ENCODE assay signal across 8 cellular contexts in genomic region chr22:40183029-40183581, GRCh38. TPM values are rescaled to one million over a fixed set of nuclear protein-coding genes. Genes with fewer than 3 reads are reported as not detected.
DNase-seq lines count a peak whose midpoint lies in the region; ATAC-seq and TF ChIP-seq lines count a peak whose summit lies in the region.

No MANE protein-coding gene starts in this region.

- no peak for TF ChIP-seq CTCF in hepatocyte (IDR thresholded peaks at IDR 0.05; ENCODE audit: poor library complexity)

- no peaks in the 10 kb centered on the region for H3K9me3 ChIP-seq in hepatocyte (ENCODE audit: low read depth)

- intact Hi-C loops in activated naive CD4-positive, alpha-beta T cell treated with anti-CD3 and anti-CD28 coated beads for 36 hours (cut with micrococcal nuclease) = no loop called here
- intact Hi-C loops in posterior vena cava (cut with DNase I) = loop anchor here in 1 of 2 donors (5.0 kb wide), 1 partner anchor 1241 kb away; no protein-coding TSS in a partner anchor

- 12% methylated on average over 9 of the region's 9 CpGs for WGBS in hepatocyte (ENCODE audit: low lambda C conversion rate, missing lambda C conversion rate)

- H3K27me3 ChIP-seq in hepatocyte = no peaks in the 10 kb centered on the region

- H3K9me2 ChIP-seq in hepatocyte (replicated peaks; ENCODE audit: insufficient read depth) = no peaks in the 10 kb centered on the region

- peak overlapping the region; percentile 59 for H3K4me3 Mint-ChIP-seq in activated naive CD4-positive, alpha-beta T cell treated with anti-CD3 and anti-CD28 coated beads for 36 hours
- peak overlapping the region; percentile 60 for H3K4me3 Mint-ChIP-seq in activated naive CD8-positive, alpha-beta T cell treated with anti-CD3 and anti-CD28 coated beads, Interleukin-2, amount 50 U/mL, for 24 hours
- peak overlapping the region; percentile 44 to 51 for H3K4me3 Mint-ChIP-seq in stimulated activated naive B cell treated with anti-CD40 and anti-IgM and Interleukin-4, amounts not matched to agents 10 μg/mL and 1 μg/mL and 100 μg/mL, for 72 hours

- CTCF ChIA-PET in activated naive CD4-positive, alpha-beta T cell treated with anti-CD3 and anti-CD28 coated beads for 36 hours (lab: Charles Lee) = interaction anchor here (0.9 kb wide), 1 partner anchor 14 kb away, joined by 3 read pairs; no protein-coding TSS in a partner anchor

- H3K79me2 ChIP-seq in hepatocyte = peaks cover 97% of the 10 kb centered on the region

- H3K4me2 ChIP-seq in hepatocyte = peak overlapping the region; percentile 79

- peaks cover 2% of the 10 kb centered on the region for H3K36me3 Mint-ChIP-seq in activated naive CD4-positive, alpha-beta T cell treated with anti-CD3 and anti-CD28 coated beads for 36 hours (ENCODE audit: low read depth)
- peaks cover 2% of the 10 kb centered on the region for H3K36me3 Mint-ChIP-seq in activated naive CD8-positive, alpha-beta T cell treated with anti-CD3 and anti-CD28 coated beads, Interleukin-2, amount 50 U/mL, for 24 hours (ENCODE audit: low read depth)
- peaks cover 7 to 18% of the 10 kb centered on the region in 2 donors for H3K36me3 Mint-ChIP-seq in stimulated activated naive B cell treated with anti-CD40 and anti-IgM and Interleukin-4, amounts not matched to agents 10 μg/mL and 1 μg/mL and 100 μg/mL, for 72 hours

- H2AFZ ChIP-seq in hepatocyte = no peak overlapping the region

- H4K20me1 ChIP-seq in hepatocyte (ENCODE audit: insufficient read depth, poor library complexity, severe bottlenecking) = peaks cover 58% of the 10 kb centered on the region

- H3K9me3 Mint-ChIP-seq in activated naive CD4-positive, alpha-beta T cell treated with anti-CD3 and anti-CD28 coated beads for 36 hours = no peaks in the 10 kb centered on the region
- H3K9me3 Mint-ChIP-seq in activated naive CD8-positive, alpha-beta T cell treated with anti-CD3 and anti-CD28 coated beads, Interleukin-2, amount 50 U/mL, for 24 hours = no peaks in the 10 kb centered on the region
- H3K9me3 Mint-ChIP-seq in stimulated activated naive B cell treated with anti-CD40 and anti-IgM and Interleukin-4, amounts not matched to agents 10 μg/mL and 1 μg/mL and 100 μg/mL, for 72 hours = peaks cover 2 to 5% of the 10 kb centered on the region in 2 donors

- peak; percentile 54 for DNase-seq in activated naive CD4-positive, alpha-beta T cell treated with anti-CD3 and anti-CD28 coated beads for 36 hours
- DNase-seq in activated naive CD4-positive, alpha-beta T cell treated with anti-CD3 and anti-CD28 coated beads, Interleukin-2, amount 50 U/mL, for 16 hours = no peak
- no peak for DNase-seq in activated naive CD8-positive, alpha-beta T cell treated with anti-CD3 and anti-CD28 coated beads, Interleukin-2, amount 50 U/mL, for 24 hours
- DNase-seq in hepatocyte (ENCODE audit: low spot score) (peak; percentile 80), posterior vena cava (ENCODE audit: low spot score) (no peak), cerebellar cortex (ENCODE audit: low spot score) (no peak)
- no peak for DNase-seq in stimulated activated naive B cell treated with anti-CD40 and anti-IgM and Interleukin-4, amounts not matched to agents 10 μg/mL and 1 μg/mL and 100 μg/mL, for 72 hours

- peaks cover 58% of the 10 kb centered on the region for H3K4me1 Mint-ChIP-seq in activated naive CD4-positive, alpha-beta T cell treated with anti-CD3 and anti-CD28 coated beads for 36 hours (ENCODE audit: low read depth)
- peaks cover 74% of the 10 kb centered on the region for H3K4me1 Mint-ChIP-seq in activated naive CD8-positive, alpha-beta T cell treated with anti-CD3 and anti-CD28 coated beads, Interleukin-2, amount 50 U/mL, for 24 hours
- peaks cover 47 to 72% of the 10 kb centered on the region in 2 donors for H3K4me1 Mint-ChIP-seq in stimulated activated naive B cell treated with anti-CD40 and anti-IgM and Interleukin-4, amounts not matched to agents 10 μg/mL and 1 μg/mL and 100 μg/mL, for 72 hours

- peak overlapping the region; percentile 80 for H3K27ac Mint-ChIP-seq in activated naive CD4-positive, alpha-beta T cell treated with anti-CD3 and anti-CD28 coated beads for 36 hours
- H3K27ac Mint-ChIP-seq in activated naive CD8-positive, alpha-beta T cell treated with anti-CD3 and anti-CD28 coated beads, Interleukin-2, amount 50 U/mL, for 24 hours = peak overlapping the region; percentile 81
- H3K27ac Mint-ChIP-seq in stimulated activated naive B cell treated with anti-CD40 and anti-IgM and Interleukin-4, amounts not matched to agents 10 μg/mL and 1 μg/mL and 100 μg/mL, for 72 hours = peak overlapping the region; percentile 75

- H3K4me3 ChIP-seq in hepatocyte = no peak overlapping the region

- no peaks in the 10 kb centered on the region for H3K27me3 Mint-ChIP-seq in activated naive CD4-positive, alpha-beta T cell treated with anti-CD3 and anti-CD28 coated beads for 36 hours (ENCODE audit: low read depth)
- H3K27me3 Mint-ChIP-seq in activated naive CD8-positive, alpha-beta T cell treated with anti-CD3 and anti-CD28 coated beads, Interleukin-2, amount 50 U/mL, for 24 hours = no peaks in the 10 kb centered on the region
- H3K27me3 Mint-ChIP-seq in stimulated activated naive B cell treated with anti-CD40 and anti-IgM and Interleukin-4, amounts not matched to agents 10 μg/mL and 1 μg/mL and 100 μg/mL, for 72 hours = no peaks in the 10 kb centered on the region

- peak overlapping the region; percentile 79 for H3K27ac ChIP-seq in hepatocyte

- H3K4me1 ChIP-seq in hepatocyte (ENCODE audit: insufficient read depth) = peaks cover 47% of the 10 kb centered on the region

- no peaks in the 10 kb centered on the region for H3K36me3 ChIP-seq in hepatocyte (replicated peaks; ENCODE audit: insufficient read depth, low read depth)

- ATAC-seq in activated naive CD8-positive, alpha-beta T cell treated with anti-CD3 and anti-CD28 coated beads, Interleukin-2, amount 50 U/mL, for 24 hours = peak; percentile 58
- peak; percentile 69 to 72 for ATAC-seq in stimulated activated naive B cell treated with anti-CD40 and anti-IgM and Interleukin-4, amounts not matched to agents 10 μg/mL and 1 μg/mL and 100 μg/mL, for 72 hours (replicated peaks)
- no peak for ATAC-seq in HG02623 (IDR thresholded peaks at IDR 0.05; ENCODE audit: unreplicated experiment)

RNA-seq across cellular contexts. Expression of gene TNRC6B, which starts 5.4 kb away (rescaled TPM):
- 10 to 100 TPM; 37.9 TPM for total RNA-seq in activated naive CD4-positive, alpha-beta T cell treated with anti-CD3 and anti-CD28 coated beads for 36 hours
- total RNA-seq in hepatocyte (25.8 TPM in 2 replicates), posterior vena cava (10 to 100 TPM; 44.3 to 44.9 TPM)
- polyA plus RNA-seq in hepatocyte = 23.7 and 30.8 TPM in 2 replicates

Comparison
In these comparisons a context has a peak if more than half of its experiments do, and no peak if none do; other contexts are left out.
1. DNase-seq: peak in activated naive CD4-positive, alpha-beta T cell treated with anti-CD3 and anti-CD28 coated beads for 36 hours (single experiment) and hepatocyte (single experiment); none in activated naive CD4-positive, alpha-beta T cell treated with anti-CD3 and anti-CD28 coated beads, Interleukin-2, amount 50 U/mL, for 16 hours (single experiment), activated naive CD8-positive, alpha-beta T cell treated with anti-CD3 and anti-CD28 coated beads, Interleukin-2, amount 50 U/mL, for 24 hours (single experiment), stimulated activated naive B cell treated with anti-CD40 and anti-IgM and Interleukin-4, amounts not matched to agents 10 μg/mL and 1 μg/mL and 100 μg/mL, for 72 hours (single experiment), posterior vena cava (single experiment) and cerebellar cortex (single experiment).
2. Peak in every context shown above with its lines, with median percentiles within 50 percentile points of each other: H3K27ac Mint-ChIP-seq and H3K4me3 Mint-ChIP-seq.